ENCODE assay signal across 22 cellular contexts in genomic region chr3:183626877-183627594, GRCh38. TPM values are rescaled to one million over a fixed set of nuclear protein-coding genes. Genes with fewer than 3 reads are reported as not detected.
A peak's percentile ranks its signal among the peaks of the same experiment; 100 is the strongest.
DNase-seq lines count a peak whose midpoint lies in the region; ATAC-seq and TF ChIP-seq lines count a peak whose summit lies in the region.
"Had no signal": no experiment of that assay in that cellular context is flagged by ENCODE, and none has a peak within 500 bp of the region (broad histone marks: within the 10 kb centered on the region; RNA-seq: fewer than 3 reads in every experiment).

No MANE protein-coding gene starts in this region.

- ATAC-seq in left lung, result peak; percentile 66
- ATAC-seq in HG03196 (IDR thresholded peaks at IDR 0.05; ENCODE audit: unreplicated experiment), result no peak
- ATAC-seq: WTC11 had no signal

- peaks cover 34% of the 10 kb centered on the region for H3K4me1 ChIP-seq in cardiac muscle cell (ENCODE audit: low read depth)
- peaks cover 2 to 11% of the 10 kb centered on the region in 2 donors for H3K4me1 ChIP-seq in left lung
- H3K4me1 ChIP-seq in sigmoid colon, result no peaks in the 10 kb centered on the region
- H3K4me1 ChIP-seq: breast epithelium had no signal

- intact Hi-C loops in left lung (cut with DNase I), result no loop called here
- intact Hi-C loops in sigmoid colon (cut with DNase I), result no loop called here

- TF ChIP-seq POLR2A in sigmoid colon (IDR thresholded peaks at IDR 0.05), result no peak

- no peak overlapping the region for H3K4me3 ChIP-seq in cardiac muscle cell
- no peak overlapping the region for H3K4me3 ChIP-seq in left lung
- no peak overlapping the region for H3K4me3 ChIP-seq in sigmoid colon
- H3K4me3 ChIP-seq: breast epithelium had no signal

- DNase-seq in cardiac muscle cell (ENCODE audit: low read depth in 1 of 2, low spot score in 1 of 2) (peak in 1 of 2 donors; percentile 87), left lung (peak in 1 of 2 donors; percentile 74), sigmoid colon (peak; percentile 71), CD1c-positive myeloid dendritic cell (ENCODE audit: extremely low spot score) (no peak), cerebellum (ENCODE audit: low spot score) (no peak), SW 1271 (lab: John Stamatoyannopoulos, UW) (no peak)
- DNase-seq: activated CD8-positive, alpha-beta memory T cell treated with anti-CD3 and anti-CD28 coated beads, Interleukin-2, amount 50 U/mL, for 48 hours; activated effector memory CD4-positive, alpha-beta T cell treated with anti-CD3 and anti-CD28 coated beads, Interleukin-2, amount 50 U/mL, for 16 hours; CD4-positive, alpha-beta memory T cell; DMS 273 treated with DMSO at 0.1 percent for 48 hours; H9; KG1; mammary epithelial cell; NCI-H146; NCI-H2171; NCI-H526 treated with DMSO at 0.1 percent for 48 hours; SK-N-SH; T-helper 9 cell had no signal

- H3K36me3 ChIP-seq in cardiac muscle cell (no peaks in the 10 kb centered on the region), left lung (no peaks in the 10 kb centered on the region), sigmoid colon (no peaks in the 10 kb centered on the region)
- H3K36me3 ChIP-seq: breast epithelium, neutrophil had no signal

- no peak for TF ChIP-seq EP300 in sigmoid colon (IDR thresholded peaks at IDR 0.05)

- no peaks in the 10 kb centered on the region for H3K9me3 ChIP-seq in cardiac muscle cell (ENCODE audit: low read depth)
- H3K9me3 ChIP-seq in left lung, result no peaks in the 10 kb centered on the region
- H3K9me3 ChIP-seq in sigmoid colon, result no peaks in the 10 kb centered on the region
- H3K9me3 ChIP-seq: breast epithelium, neutrophil, SK-N-SH had no signal

- no peak for TF ChIP-seq CTCF in cardiac muscle cell (IDR thresholded peaks at IDR 0.05; ENCODE audit: low read depth, low read length)
- no peak for TF ChIP-seq CTCF in left lung (IDR thresholded peaks at IDR 0.05)
- TF ChIP-seq CTCF in sigmoid colon (IDR thresholded peaks at IDR 0.05), result no peak

- WGBS in sigmoid colon, 2 donors, result 85 to 87% methylated on average over 8 of the region's 8 CpGs

- H3K27me3 ChIP-seq in cardiac muscle cell (no peaks in the 10 kb centered on the region), left lung (no peaks in the 10 kb centered on the region), sigmoid colon (no peaks in the 10 kb centered on the region)
- H3K27me3 ChIP-seq: breast epithelium, neutrophil had no signal

- H3K27ac ChIP-seq in cardiac muscle cell (peak overlapping the region; percentile 96), left lung (peak overlapping the region; percentile 37 to 45), sigmoid colon (peak overlapping the region in 3 of 4 donors; percentile 18 to 44 (median 19))
- H3K27ac ChIP-seq: breast epithelium, neutrophil had no signal

RNA-seq across cellular contexts. Expression of gene KLHL24, which starts 8.4 kb away (rescaled TPM):
- total RNA-seq in cardiac muscle cell, result 68.6 and 159 TPM in 2 replicates
- 37.3 and 39.9 TPM in 2 replicates for polyA plus RNA-seq in cardiac muscle cell
- 10 to 100 TPM; 59.2 to 80.9 TPM for total RNA-seq in left lung
- 100 to 1,000 TPM; 144 to 201 (median 171) TPM for total RNA-seq in sigmoid colon
- 10 to 100 TPM in 2 of 3 donors, 1 to 10 TPM in 1; 8.8 to 17.4 (median 11.0) TPM for polyA plus RNA-seq in sigmoid colon
- 138 TPM for total RNA-seq in cerebellum

Comparison
In these comparisons a context has a peak if more than half of its experiments do, and no peak if none do; other contexts are left out.
1. H3K27ac ChIP-seq: peak in every context shown above with its lines; median percentile 96 in cardiac muscle cell; 41 in left lung; 19 in sigmoid colon.